8 cellular contexts compared by ENCODE assay signal in the genomic region with DNA sequence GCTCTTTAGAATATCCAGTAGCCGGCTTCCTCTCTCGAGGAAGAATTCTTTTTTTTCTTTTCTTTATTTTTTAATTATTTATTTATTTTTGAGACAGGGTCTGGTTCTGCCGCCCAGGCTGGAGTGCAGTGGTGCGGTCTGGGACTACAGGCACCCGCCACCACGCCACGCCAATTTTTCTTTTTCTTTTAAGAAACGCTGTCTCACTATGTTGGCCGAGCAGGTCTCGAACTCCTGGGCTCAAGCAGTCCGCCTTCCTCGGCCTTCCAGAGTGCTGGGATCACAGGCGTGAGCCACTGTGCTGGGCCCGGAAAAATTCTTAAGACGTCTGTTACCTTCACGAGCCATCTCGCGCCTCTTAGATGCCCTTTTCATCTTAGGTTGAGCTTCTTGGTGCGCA. TPM values are rescaled to one million over a fixed set of nuclear protein-coding genes. Genes with fewer than 3 reads are reported as not detected.
A peak's percentile ranks its signal among the peaks of the same experiment; 100 is the strongest.
DNase-seq lines count a peak whose midpoint lies in the region; ATAC-seq, FAIRE-seq and TF ChIP-seq lines count a peak whose summit lies in the region.

No MANE protein-coding gene starts in this region.

- H3K36me3 ChIP-seq in H7 (replicated peaks; ENCODE audit: control insufficient read depth, insufficient read depth, low read length) = no peaks in the 10 kb centered on the region

- H3K4me3 ChIP-seq in H7 (ENCODE audit: insufficient read depth, low read depth, low read length) (peak overlapping the region; percentile 70), WI38 (ENCODE audit: low read depth, low read length) (peak overlapping the region; percentile 84), skeletal muscle cell (ENCODE audit: low read depth, low read length) (peak overlapping the region; percentile 85)

- DNase-seq in H7 = no peak
- peak; percentile 16 for DNase-seq in globus pallidus (ENCODE audit: low spot score)
- no peak for DNase-seq in skeletal muscle cell (ENCODE audit: low read depth)
- no peak for DNase-seq in sciatic nerve (ENCODE audit: low spot score)
- no peak for DNase-seq in NCI-H2171 (lab: John Stamatoyannopoulos, UW)
- no peak for DNase-seq in frontal cortex (ENCODE audit: low spot score in 2 of 2)
- no peak for DNase-seq in activated CD4-positive, alpha-beta T cell treated with anti-CD3 and anti-CD28 coated beads for 4 hours

- no peaks in the 10 kb centered on the region for H3K27me3 ChIP-seq in H7 (ENCODE audit: control insufficient read depth, insufficient read depth, low read length)

- no peak for FAIRE-seq in frontal cortex (lab: Jason Lieb, UNC)

- TF ChIP-seq CTCF in WI38 (IDR thresholded peaks at IDR 0.05; ENCODE audit: low read depth, low read length) = no peak

- intact Hi-C loops in sciatic nerve (cut with DNase I) = no loop called here

- no peak for ATAC-seq in sciatic nerve

RNA-seq across cellular contexts. Expression of gene TMEM131, which starts 0.9 kb away (rescaled TPM):
- 7.4 and 10.0 TPM in 2 replicates for total RNA-seq in H7 (2014; rRNA removed; shearing (Covaris generic))
- total RNA-seq in sciatic nerve (43.2 TPM), frontal cortex (30.2 TPM)
